28 cellular contexts compared by ENCODE assay signal in genomic region chr10:123687758-123688157, GRCh38. TPM values are rescaled to one million over a fixed set of nuclear protein-coding genes. Genes with fewer than 3 reads are reported as not detected.
A peak's percentile ranks its signal among the peaks of the same experiment; 100 is the strongest.
DNase-seq lines count a peak whose midpoint lies in the region; ATAC-seq and TF ChIP-seq lines count a peak whose summit lies in the region.
"Had no signal": no experiment of that assay in that cellular context is flagged by ENCODE, and none has a peak within 500 bp of the region (broad histone marks: within the 10 kb centered on the region; RNA-seq: fewer than 3 reads in every experiment).

No MANE protein-coding gene starts in this region.

- H3K36me3 Mint-ChIP-seq in glutamatergic neuron (ENCODE audit: unreplicated experiment), result no peaks in the 10 kb centered on the region
- H3K36me3 Mint-ChIP-seq: CD4-positive, CD25-positive, alpha-beta regulatory T cell; immature natural killer cell; T-cell had no signal

- no peak for TF ChIP-seq CTCF in glutamatergic neuron (IDR thresholded peaks at IDR 0.05; ENCODE audit: partially characterized antibody, unreplicated experiment)

- peak; percentile 31 for DNase-seq in activated effector memory CD4-positive, alpha-beta T cell treated with anti-CD3 and anti-CD28 coated beads, Interleukin-2, amount 50 U/mL, for 16 hours
- DNase-seq in activated effector memory CD4-positive, alpha-beta T cell treated with Interleukin-2 at 50 U/mL for 16 hours, result no peak
- peak; percentile 21 for DNase-seq in NCI-H510A treated with DMSO at 0.1 percent for 48 hours (lab: John Stamatoyannopoulos, UW)
- DNase-seq in glutamatergic neuron, result peak; percentile 39
- no peak for DNase-seq in H4 (ENCODE audit: low spot score)
- DNase-seq: activated CD4-positive, alpha-beta T cell treated with anti-CD3 and anti-CD28 coated beads for 1 hour; activated naive CD4-positive, alpha-beta T cell treated with anti-CD3 and anti-CD28 coated beads, Interleukin-2, amount 50 U/mL, for 16 hours; activated T-cell treated with anti-CD3 and anti-CD28 coated beads, Interleukin-2, amount 50 U/mL, for 48 hours; anterior cingulate cortex; CD4-positive, CD25-positive, alpha-beta regulatory T cell; heart right ventricle; immature natural killer cell; left ventricle myocardium superior; NCI-H1436 treated with DMSO at 0.1 percent for 48 hours; NCI-H2171; NCI-H774; PC-9; posterior cingulate gyrus; T-cell; upper lobe of left lung had no signal

- no peak overlapping the region for H3K4me3 Mint-ChIP-seq in glutamatergic neuron (ENCODE audit: unreplicated experiment)
- H3K4me3 Mint-ChIP-seq: CD4-positive, CD25-positive, alpha-beta regulatory T cell; dendritic cell treated with granulocyte-macrophage colony-stimulating factor and Interleukin-4, amounts not matched to agents 40 ng/mL and 50 ng/mL, for 4 days; immature natural killer cell; nephron; T-cell had no signal

- H3K4me1 Mint-ChIP-seq in glutamatergic neuron (ENCODE audit: low read depth, unreplicated experiment), result no peaks in the 10 kb centered on the region
- H3K4me1 Mint-ChIP-seq: CD4-positive, CD25-positive, alpha-beta regulatory T cell; immature natural killer cell; nephron; T-cell had no signal

- H3K27ac Mint-ChIP-seq in glutamatergic neuron (ENCODE audit: unreplicated experiment), result no peak overlapping the region
- H3K27ac Mint-ChIP-seq: CD4-positive, CD25-positive, alpha-beta regulatory T cell; dendritic cell treated with granulocyte-macrophage colony-stimulating factor and Interleukin-4, amounts not matched to agents 40 ng/mL and 50 ng/mL, for 4 days; immature natural killer cell; nephron; T-cell had no signal

- ATAC-seq in HG03196 (IDR thresholded peaks at IDR 0.05; ENCODE audit: unreplicated experiment), result no peak
- ATAC-seq in GM19023 (IDR thresholded peaks at IDR 0.05; ENCODE audit: unreplicated experiment), result no peak
- no peak for ATAC-seq in GM21390 (IDR thresholded peaks at IDR 0.05; ENCODE audit: unreplicated experiment)
- ATAC-seq: heart right ventricle, left ventricle myocardium superior, T-cell had no signal

- H3K9me3 Mint-ChIP-seq in glutamatergic neuron (ENCODE audit: unreplicated experiment), result peaks cover 5% of the 10 kb centered on the region
- H3K9me3 Mint-ChIP-seq: CD4-positive, CD25-positive, alpha-beta regulatory T cell; dendritic cell treated with granulocyte-macrophage colony-stimulating factor and Interleukin-4, amounts not matched to agents 40 ng/mL and 50 ng/mL, for 4 days; immature natural killer cell; nephron; T-cell had no signal

- H3K27me3 Mint-ChIP-seq in glutamatergic neuron (ENCODE audit: unreplicated experiment), result peaks cover 3% of the 10 kb centered on the region
- H3K27me3 Mint-ChIP-seq: CD4-positive, CD25-positive, alpha-beta regulatory T cell had no signal

RNA-seq across cellular contexts. Expression of gene GPR26, which starts 21.6 kb away (rescaled TPM):
- 0.10 TPM for total RNA-seq in glutamatergic neuron (ENCODE audit: unreplicated experiment)
- not detected in 2 replicates for total RNA-seq in H4 (2014; rRNA removed; shearing (Covaris generic))
- total RNA-seq: cardiac muscle cell; CD4-positive, CD25-positive, alpha-beta regulatory T cell; G401; heart right ventricle; left ventricle myocardium superior; MCF 10A; PC-9; T-cell; upper lobe of left lung had no signal

Comparison
In these comparisons a context has a peak if more than half of its experiments do, and no peak if none do; other contexts are left out.
1. DNase-seq: peak in activated effector memory CD4-positive, alpha-beta T cell treated with anti-CD3 and anti-CD28 coated beads, Interleukin-2, amount 50 U/mL, for 16 hours (single experiment), NCI-H510A treated with DMSO at 0.1 percent for 48 hours (single experiment) and glutamatergic neuron (single experiment); none in activated effector memory CD4-positive, alpha-beta T cell treated with Interleukin-2 at 50 U/mL for 16 hours (single experiment) and H4 (single experiment).